31 cellular contexts compared by ENCODE assay signal in the genomic region with DNA sequence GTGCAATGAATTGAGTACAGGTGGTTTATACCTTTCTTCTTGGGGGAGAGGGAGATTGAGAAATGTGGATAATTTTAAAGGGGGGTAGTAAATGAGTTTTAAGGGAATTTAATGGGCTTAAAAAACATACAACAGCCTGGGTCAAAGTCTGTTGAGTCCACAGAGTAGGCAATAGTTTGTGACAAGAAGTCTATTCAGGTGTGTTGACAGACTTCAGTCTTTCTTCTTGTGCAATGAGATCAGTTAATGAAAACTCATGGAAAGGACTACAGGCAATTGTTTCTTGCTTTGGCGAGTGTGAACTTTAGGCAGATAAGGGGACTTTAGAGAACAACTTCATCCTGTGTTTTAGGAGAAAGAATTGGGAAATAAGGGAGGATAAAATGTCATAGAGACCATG.
"Had no signal": no experiment of that assay in that cellular context is flagged by ENCODE, and none has a peak within 500 bp of the region (broad histone marks: within the 10 kb centered on the region; RNA-seq: fewer than 3 reads in every experiment).

No MANE protein-coding gene starts in this region.

- H3K36me3 ChIP-seq: adrenal gland, ascending aorta, brain microvascular endothelial cell, breast epithelium, cardiac muscle cell had no signal

- ATAC-seq: activated naive CD4-positive, alpha-beta T cell treated with anti-CD3 and anti-CD28 coated beads, Interleukin-2, amount 50 U/mL, for 72 hours; activated naive CD8-positive, alpha-beta T cell treated with anti-CD3 and anti-CD28 coated beads, Interleukin-2, amount 50 U/mL, for 24 hours; activated T-cell treated with anti-CD3 and anti-CD28 coated beads, Interleukin-2, amount 50 U/mL, for 4 hours; activated T-cell treated with anti-CD3 and anti-CD28 coated beads, Interleukin-2, amount 50 U/mL, for 72 hours; activated T-helper 17 cell treated with anti-CD3 and anti-CD28 coated beads, Interleukin-2, amount 50 U/mL, for 72 hours; body of pancreas had no signal

- DNase-seq: activated effector memory CD4-positive, alpha-beta T cell treated with anti-CD3 and anti-CD28 coated beads, Interleukin-2, amount 50 U/mL, for 16 hours; activated effector memory CD4-positive, alpha-beta T cell treated with Interleukin-2 at 50 U/mL for 16 hours; activated gamma-delta T cell; activated gamma-delta T cell treated with Interleukin-2 at 50 U/mL for 16 hours; activated naive CD4-positive, alpha-beta T cell; activated naive CD4-positive, alpha-beta T cell treated with anti-CD3 and anti-CD28 coated beads for 36 hours; activated naive CD4-positive, alpha-beta T cell treated with anti-CD3 and anti-CD28 coated beads, Interleukin-2, amount 10 ng/mL, durations not matched to agents 7 days and 5 days; activated naive CD4-positive, alpha-beta T cell treated with anti-CD3 and anti-CD28 coated beads, Interleukin-2, amount 50 U/mL, for 16 hours; activated naive CD4-positive, alpha-beta T cell treated with Interleukin-2 at 50 U/mL for 16 hours; activated naive CD8-positive, alpha-beta T cell treated with anti-CD3 and anti-CD28 coated beads for 36 hours; activated naive CD8-positive, alpha-beta T cell treated with anti-CD3 and anti-CD28 coated beads, Interleukin-2, amount 10 ng/mL, durations not matched to agents 7 days and 5 days; activated naive CD8-positive, alpha-beta T cell treated with anti-CD3 and anti-CD28 coated beads, Interleukin-2, amount 50 U/mL, for 24 hours; activated T-cell treated with anti-CD3 and anti-CD28 coated beads, Interleukin-2, amount 50 U/mL, for 24 hours; activated T-cell treated with anti-CD3 and anti-CD28 coated beads, Interleukin-2, amount 50 U/mL, for 4 hours; activated T-cell treated with anti-CD3 and anti-CD28 coated beads, Interleukin-2, amount 50 U/mL, for 48 hours; activated T-cell treated with anti-CD3 and anti-CD28 coated beads, Interleukin-2, amount 50 U/mL, for 72 hours; adrenal gland; amniotic stem cell; amygdala; anterior cingulate cortex; aorta; body of pancreas; brain microvascular endothelial cell; central memory CD4-positive, alpha-beta T cell; cerebellar nuclear complex had no signal

- H3K4me3 ChIP-seq: adrenal gland, ascending aorta, body of pancreas, breast epithelium, cardiac muscle cell had no signal

- H3K9me3 ChIP-seq: adrenal gland, ascending aorta, body of pancreas, breast epithelium had no signal

- FAIRE-seq: astrocyte had no signal

- H3K27ac ChIP-seq: adrenal gland, ascending aorta, body of pancreas, brain microvascular endothelial cell, breast epithelium, cardiac muscle cell had no signal

- H3K4me1 ChIP-seq: adrenal gland, ascending aorta, body of pancreas, breast epithelium had no signal

- H3K27me3 ChIP-seq: adrenal gland, ascending aorta, body of pancreas, brain microvascular endothelial cell, breast epithelium, cardiac muscle cell had no signal
